Comparison of ENCODE assay signal across 8 cellular contexts in genomic region chr6:32854376-32855178, GRCh38. TPM values are rescaled to one million over a fixed set of nuclear protein-coding genes. Genes with fewer than 3 reads are reported as not detected.
A peak's percentile ranks its signal among the peaks of the same experiment; 100 is the strongest.
DNase-seq lines count a peak whose midpoint lies in the region; ATAC-seq and TF ChIP-seq lines count a peak whose summit lies in the region.

No MANE protein-coding gene starts in this region.

- H3K27ac Mint-ChIP-seq in activated naive CD4-positive, alpha-beta T cell treated with anti-CD3 and anti-CD28 coated beads, Interleukin-2, amount 50 U/mL, for 72 hours = peak overlapping the region; percentile 99

- H3K9me2 ChIP-seq in OCI-LY1 (ENCODE audit: low read depth, low read length) = no peaks in the 10 kb centered on the region

- H3K4me3 ChIP-seq in HFF-Myc (replicated peaks; ENCODE audit: low read depth, low read length) (peak overlapping the region; percentile 90), OCI-LY1 (ENCODE audit: low read depth, low read length, poor library complexity, severe bottlenecking) (peak overlapping the region; percentile 77), cardiac muscle cell (peak overlapping the region; percentile 56)

- peak; percentile 20 to 30 for ATAC-seq in activated naive CD4-positive, alpha-beta T cell treated with anti-CD3 and anti-CD28 coated beads, Interleukin-2, amount 50 U/mL, for 72 hours

- H3K4me1 ChIP-seq in OCI-LY1 (ENCODE audit: insufficient read depth, low read length, severe bottlenecking) (peaks cover 33% of the 10 kb centered on the region), cardiac muscle cell (ENCODE audit: low read depth) (peaks cover 13% of the 10 kb centered on the region)

- H3K36me3 Mint-ChIP-seq in activated naive CD4-positive, alpha-beta T cell treated with anti-CD3 and anti-CD28 coated beads, Interleukin-2, amount 50 U/mL, for 72 hours = peaks cover 76 to 91% of the 10 kb centered on the region in 2 donors

- H3K36me3 ChIP-seq in OCI-LY1 (ENCODE audit: insufficient read depth, low read length) = peaks cover 45% of the 10 kb centered on the region
- no peaks in the 10 kb centered on the region for H3K36me3 ChIP-seq in cardiac muscle cell

- TF ChIP-seq CTCF in HFF-Myc (IDR thresholded peaks at IDR 0.05; ENCODE audit: low read depth, low read length, missing control alignments) = no peak
- TF ChIP-seq CTCF in OCI-LY1 (IDR thresholded peaks at IDR 0.05; ENCODE audit: low read length) = no peak
- TF ChIP-seq CTCF in cardiac muscle cell (IDR thresholded peaks at IDR 0.05; ENCODE audit: low read depth, low read length) = no peak

- peak overlapping the region; percentile 84 for H3K9ac ChIP-seq in OCI-LY1 (ENCODE audit: low read length)

- no peaks in the 10 kb centered on the region for H3K27me3 ChIP-seq in OCI-LY1 (ENCODE audit: insufficient read depth, low read length)
- peaks cover 88% of the 10 kb centered on the region for H3K27me3 ChIP-seq in cardiac muscle cell

- peak overlapping the region; percentile 98 for H3K4me2 ChIP-seq in OCI-LY1 (ENCODE audit: low read length)

- H4K20me1 ChIP-seq in OCI-LY1 (ENCODE audit: insufficient read depth, low read length) = no peaks in the 10 kb centered on the region

- H3F3A ChIP-seq in OCI-LY1 (ENCODE audit: insufficient read depth, low read length) = no peaks in the 10 kb centered on the region

- H3K79me2 ChIP-seq in OCI-LY1 (ENCODE audit: insufficient read depth, low read length) = no peaks in the 10 kb centered on the region

- H3K9me3 Mint-ChIP-seq in activated naive CD4-positive, alpha-beta T cell treated with anti-CD3 and anti-CD28 coated beads, Interleukin-2, amount 50 U/mL, for 72 hours = peaks cover 0 to 5% of the 10 kb centered on the region in 2 donors

- no peaks in the 10 kb centered on the region for H3K9me3 ChIP-seq in OCI-LY1 (ENCODE audit: low read length)
- H3K9me3 ChIP-seq in cardiac muscle cell (ENCODE audit: low read depth) = no peaks in the 10 kb centered on the region

- DNase-seq in GDM1 (lab: John Stamatoyannopoulos, UW) = peak; percentile 33
- DNase-seq in HFF-Myc (ENCODE audit: extremely low read depth, low read depth) = no peak
- DNase-seq in activated naive CD4-positive, alpha-beta T cell treated with anti-CD3 and anti-CD28 coated beads, Interleukin-2, amount 50 U/mL, for 72 hours (ENCODE audit: low spot score in 2 of 2) = no peak
- peak in 1 of 2 donors; percentile 47 for DNase-seq in cardiac muscle cell (ENCODE audit: low read depth in 1 of 2, low spot score in 1 of 2)
- DNase-seq in pons (ENCODE audit: low spot score) = peak; percentile 80
- DNase-seq in NCI-H1092 treated with DMSO at 0.1 percent for 48 hours (lab: John Stamatoyannopoulos, UW) = no peak
- no peak for DNase-seq in NCI-H526 treated with DMSO at 0.1 percent for 48 hours (lab: John Stamatoyannopoulos, UW)

- H2AFZ ChIP-seq in OCI-LY1 (ENCODE audit: low read length) = no peak overlapping the region

- H3K27ac ChIP-seq in OCI-LY1 (ENCODE audit: low read depth, low read length, poor library complexity, severe bottlenecking) (peak overlapping the region; percentile 76), cardiac muscle cell (no peak overlapping the region)

RNA-seq across cellular contexts. Expression of gene PSMB9, which starts 0.6 kb away (rescaled TPM):
- 100 to 1,000 TPM; 202 to 262 TPM for total RNA-seq in activated naive CD4-positive, alpha-beta T cell treated with anti-CD3 and anti-CD28 coated beads, Interleukin-2, amount 50 U/mL, for 72 hours
- 2.0 and 4.5 TPM in 2 replicates for total RNA-seq in cardiac muscle cell
- 5.9 and 11.0 TPM in 2 replicates for polyA plus RNA-seq in cardiac muscle cell

RNA-seq across cellular contexts. Expression of gene TAP1, which starts 1.1 kb away (rescaled TPM):
- total RNA-seq in activated naive CD4-positive, alpha-beta T cell treated with anti-CD3 and anti-CD28 coated beads, Interleukin-2, amount 50 U/mL, for 72 hours = 100 to 1,000 TPM; 234 to 319 TPM
- total RNA-seq in cardiac muscle cell = 6.8 and 11.6 TPM in 2 replicates
- 11.2 and 12.6 TPM in 2 replicates for polyA plus RNA-seq in cardiac muscle cell

RNA-seq across cellular contexts. Expression of gene PSMB8, which starts 10.7 kb away (rescaled TPM):
- 100 to 1,000 TPM; 334 to 353 TPM for total RNA-seq in activated naive CD4-positive, alpha-beta T cell treated with anti-CD3 and anti-CD28 coated beads, Interleukin-2, amount 50 U/mL, for 72 hours
- 0.21 and 0.42 TPM in 2 replicates for total RNA-seq in cardiac muscle cell
- 0.57 and 0.66 TPM in 2 replicates for polyA plus RNA-seq in cardiac muscle cell

RNA-seq across cellular contexts. Expression of gene TAP2, which starts 16.0 kb away (rescaled TPM):
- total RNA-seq in activated naive CD4-positive, alpha-beta T cell treated with anti-CD3 and anti-CD28 coated beads, Interleukin-2, amount 50 U/mL, for 72 hours = 100 to 1,000 TPM; 118 to 128 TPM
- total RNA-seq in cardiac muscle cell = 2.6 and 5.1 TPM in 2 replicates
- polyA plus RNA-seq in cardiac muscle cell = 2.1 and 2.5 TPM in 2 replicates

RNA-seq across cellular contexts. Expression of gene HLA-DOB, which starts 37.8 kb away (rescaled TPM):
- 1 to 10 TPM; 3.8 to 4.0 TPM for total RNA-seq in activated naive CD4-positive, alpha-beta T cell treated with anti-CD3 and anti-CD28 coated beads, Interleukin-2, amount 50 U/mL, for 72 hours
- total RNA-seq in cardiac muscle cell = not detected in 2 replicates
- not detected in 2 replicates for polyA plus RNA-seq in cardiac muscle cell

Comparison
In these comparisons a context has a peak if more than half of its experiments do, and no peak if none do; other contexts are left out.
1. DNase-seq: peak in GDM1 (single experiment) and pons (single experiment); none in HFF-Myc (single experiment), activated naive CD4-positive, alpha-beta T cell treated with anti-CD3 and anti-CD28 coated beads, Interleukin-2, amount 50 U/mL, for 72 hours (0 of 2), NCI-H1092 treated with DMSO at 0.1 percent for 48 hours (single experiment) and NCI-H526 treated with DMSO at 0.1 percent for 48 hours (single experiment).
2. RNA of gene PSMB9, which starts 0.6 kb away (total RNA-seq): 202 to 262 TPM in activated naive CD4-positive, alpha-beta T cell treated with anti-CD3 and anti-CD28 coated beads, Interleukin-2, amount 50 U/mL, for 72 hours; 2.0 to 4.5 TPM in cardiac muscle cell; every median in the first group is over 10 times any median in the second.
3. RNA of gene TAP1, which starts 1.1 kb away (total RNA-seq): 234 to 319 TPM in activated naive CD4-positive, alpha-beta T cell treated with anti-CD3 and anti-CD28 coated beads, Interleukin-2, amount 50 U/mL, for 72 hours; 6.8 to 11.6 TPM in cardiac muscle cell; every median in the first group is over 10 times any median in the second.
4. RNA of gene PSMB8, which starts 10.7 kb away (total RNA-seq): 334 to 353 TPM in activated naive CD4-positive, alpha-beta T cell treated with anti-CD3 and anti-CD28 coated beads, Interleukin-2, amount 50 U/mL, for 72 hours; 0.21 to 0.42 TPM in cardiac muscle cell; every median in the first group is over 100 times any median in the second.
5. Peak in every context shown above with its lines, with median percentiles within 50 percentile points of each other: H3K4me3 ChIP-seq.